16 cellular contexts compared by ENCODE assay signal in the genomic region with DNA sequence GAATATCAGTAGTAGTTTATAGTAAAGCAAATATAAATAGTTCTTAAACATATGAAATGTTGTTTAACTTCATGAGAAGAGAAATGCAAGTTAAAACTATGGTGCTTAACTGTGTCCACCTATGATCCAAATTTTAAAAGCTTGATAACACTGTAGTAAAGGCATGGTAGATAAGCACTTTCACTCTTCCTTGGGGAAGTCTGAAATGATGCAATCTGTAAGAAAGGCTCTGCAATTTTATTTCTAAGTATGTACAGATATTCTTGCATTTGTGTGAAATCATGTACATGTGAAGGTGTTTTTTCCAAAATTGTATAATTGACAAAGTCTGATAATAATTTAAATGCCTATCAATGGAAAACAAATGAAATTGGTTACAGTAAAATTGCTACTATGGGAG.
"Had no signal": no experiment of that assay in that cellular context is flagged by ENCODE, and none has a peak within 500 bp of the region (broad histone marks: within the 10 kb centered on the region; RNA-seq: fewer than 3 reads in every experiment).

No MANE protein-coding gene starts in this region.

- DNase-seq: activated CD4-positive, alpha-beta memory T cell treated with anti-CD3 and anti-CD28 coated beads, Interleukin-2, amount 10 ng/mL, durations not matched to agents 7 days and 5 days; activated CD4-positive, alpha-beta T cell treated with anti-CD3 and anti-CD28 coated beads for 4 hours; activated effector memory CD4-positive, alpha-beta T cell treated with Interleukin-2 at 50 U/mL for 16 hours; activated naive CD4-positive, alpha-beta T cell treated with anti-CD3 and anti-CD28 coated beads, Interleukin-2, amount 50 U/mL, for 16 hours; activated T-cell treated with anti-CD3 and anti-CD28 coated beads, Interleukin-2, amount 50 U/mL, for 4 hours; adrenal gland; esophagus squamous epithelium; left lung; occipital lobe; stimulated activated CD4-positive, alpha-beta T cell treated with anti-CD3 and anti-CD28 coated beads, Interleukin-2, amount 100 ng/mL, for 48 hours; stimulated activated naive B cell treated with anti-CD40 and anti-IgM and Interleukin-4, amounts not matched to agents 10 μg/mL and 1 μg/mL and 100 μg/mL, for 72 hours; substantia nigra; T-helper 9 cell; transverse colon had no signal

- ATAC-seq: activated T-cell treated with anti-CD3 and anti-CD28 coated beads, Interleukin-2, amount 50 U/mL, for 4 hours; left lung; stimulated activated naive B cell treated with anti-CD40 and anti-IgM and Interleukin-4, amounts not matched to agents 10 μg/mL and 1 μg/mL and 100 μg/mL, for 72 hours had no signal

- H3K4me1 Mint-ChIP-seq: nephron had no signal

- H3K27me3 Mint-ChIP-seq: stimulated activated naive B cell treated with anti-CD40 and anti-IgM and Interleukin-4, amounts not matched to agents 10 μg/mL and 1 μg/mL and 100 μg/mL, for 72 hours had no signal

- H3K27ac Mint-ChIP-seq: activated CD4-positive, alpha-beta memory T cell treated with anti-CD3 and anti-CD28 coated beads, Interleukin-2, amount 10 ng/mL, durations not matched to agents 7 days and 5 days; nephron had no signal

- H3K9me3 Mint-ChIP-seq: activated CD4-positive, alpha-beta memory T cell treated with anti-CD3 and anti-CD28 coated beads, Interleukin-2, amount 10 ng/mL, durations not matched to agents 7 days and 5 days; activated T-cell treated with anti-CD3 and anti-CD28 coated beads, Interleukin-2, amount 50 U/mL, for 4 hours; nephron; stimulated activated naive B cell treated with anti-CD40 and anti-IgM and Interleukin-4, amounts not matched to agents 10 μg/mL and 1 μg/mL and 100 μg/mL, for 72 hours had no signal

- H3K4me3 Mint-ChIP-seq: activated CD4-positive, alpha-beta memory T cell treated with anti-CD3 and anti-CD28 coated beads, Interleukin-2, amount 10 ng/mL, durations not matched to agents 7 days and 5 days; activated T-cell treated with anti-CD3 and anti-CD28 coated beads, Interleukin-2, amount 50 U/mL, for 4 hours; nephron; stimulated activated naive B cell treated with anti-CD40 and anti-IgM and Interleukin-4, amounts not matched to agents 10 μg/mL and 1 μg/mL and 100 μg/mL, for 72 hours had no signal

- H3K4me3 ChIP-seq: adrenal gland, esophagus squamous epithelium, left lung, transverse colon, vagina had no signal
